12 cellular contexts compared by ENCODE assay signal in genomic region chr12:11732023-11732422, GRCh38.
A peak's percentile ranks its signal among the peaks of the same experiment; 100 is the strongest.
DNase-seq lines count a peak whose midpoint lies in the region; ATAC-seq and TF ChIP-seq lines count a peak whose summit lies in the region.
"Had no signal": no experiment of that assay in that cellular context is flagged by ENCODE, and none has a peak within 500 bp of the region (broad histone marks: within the 10 kb centered on the region; RNA-seq: fewer than 3 reads in every experiment).

No MANE protein-coding gene starts in this region.

- peak; percentile 6 to 32 for ATAC-seq in activated T-cell treated with anti-CD3 and anti-CD28 coated beads, Interleukin-2, amount 50 U/mL, for 4 hours
- no peak for ATAC-seq in mucosa of descending colon

- peaks cover 76% of the 10 kb centered on the region for H3K4me1 Mint-ChIP-seq in activated T-cell treated with anti-CD3 and anti-CD28 coated beads, Interleukin-2, amount 50 U/mL, for 4 hours (ENCODE audit: low read depth)
- peaks cover 10% of the 10 kb centered on the region for H3K4me1 Mint-ChIP-seq in type B pancreatic cell (ENCODE audit: unreplicated experiment)

- H3K36me3 ChIP-seq in esophagus muscularis mucosa (peaks cover 0 to 4% (median 0%) of the 10 kb centered on the region in 4 donors), mucosa of descending colon (ENCODE audit: low read depth) (peaks cover 5% of the 10 kb centered on the region)
- H3K36me3 ChIP-seq: HAP-1 had no signal

- 93% methylated on average over 5 of the region's 5 CpGs for WGBS in esophagus muscularis mucosa

- intact Hi-C loops in esophagus muscularis mucosa (cut with DNase I), result no loop called here
- intact Hi-C loops in mucosa of descending colon (cut with DNase I, micrococcal nuclease), result no loop called here

- H3K36me3 Mint-ChIP-seq in activated T-cell treated with anti-CD3 and anti-CD28 coated beads, Interleukin-2, amount 50 U/mL, for 4 hours (ENCODE audit: insufficient read depth), result peaks cover 12% of the 10 kb centered on the region
- H3K36me3 Mint-ChIP-seq in type B pancreatic cell, result peaks cover 37% of the 10 kb centered on the region

- H3K27ac Mint-ChIP-seq in type B pancreatic cell, result peak overlapping the region; percentile 95

- H3K27me3 ChIP-seq in esophagus muscularis mucosa, result no peaks in the 10 kb centered on the region

- no peaks in the 10 kb centered on the region for H3K27me3 Mint-ChIP-seq in activated T-cell treated with anti-CD3 and anti-CD28 coated beads, Interleukin-2, amount 50 U/mL, for 4 hours (ENCODE audit: low read depth)
- no peaks in the 10 kb centered on the region for H3K27me3 Mint-ChIP-seq in type B pancreatic cell

- H3K9me3 Mint-ChIP-seq in activated T-cell treated with anti-CD3 and anti-CD28 coated beads, Interleukin-2, amount 50 U/mL, for 4 hours, result no peaks in the 10 kb centered on the region
- peaks cover 9% of the 10 kb centered on the region for H3K9me3 Mint-ChIP-seq in type B pancreatic cell

- no peak overlapping the region for H3K4me3 ChIP-seq in esophagus muscularis mucosa
- no peak overlapping the region for H3K4me3 ChIP-seq in mucosa of descending colon
- H3K4me3 ChIP-seq: HAP-1 had no signal

- TF ChIP-seq POLR2A in esophagus muscularis mucosa (IDR thresholded peaks at IDR 0.05; ENCODE audit: low read depth), result no peak

- H3K9me3 ChIP-seq in esophagus muscularis mucosa, result no peaks in the 10 kb centered on the region
- no peaks in the 10 kb centered on the region for H3K9me3 ChIP-seq in mucosa of descending colon
- H3K9me3 ChIP-seq: HAP-1 had no signal

- TF ChIP-seq EP300 in esophagus muscularis mucosa (IDR thresholded peaks at IDR 0.05), result no peak

- H3K4me3 Mint-ChIP-seq in activated T-cell treated with anti-CD3 and anti-CD28 coated beads, Interleukin-2, amount 50 U/mL, for 4 hours, result peak overlapping the region; percentile 39
- no peak overlapping the region for H3K4me3 Mint-ChIP-seq in type B pancreatic cell

- TF ChIP-seq CTCF in esophagus muscularis mucosa (IDR thresholded peaks at IDR 0.05) (no peak), type B pancreatic cell (conservative IDR thresholded peaks at IDR 0.05) (no peak), mucosa of descending colon (IDR thresholded peaks at IDR 0.05) (no peak)

- DNase-seq in activated T-cell treated with anti-CD3 and anti-CD28 coated beads, Interleukin-2, amount 50 U/mL, for 4 hours, result no peak
- DNase-seq in activated T-cell treated with anti-CD3 and anti-CD28 coated beads, Interleukin-2, amount 50 U/mL, for 1 hour, result no peak
- DNase-seq in RPMI8226 (peak; percentile 48), esophagus muscularis mucosa (ENCODE audit: extremely low spot score) (no peak), type B pancreatic cell (ENCODE audit: extremely low spot score, unreplicated experiment) (no peak), T1000 (lab: John Stamatoyannopoulos, UW) (no peak), kidney glomerular epithelial cell (lab: John Stamatoyannopoulos, UW) (no peak), mucosa of descending colon (no peak)
- DNase-seq: midbrain, NCI-H69 had no signal

- H3K4me1 ChIP-seq in esophagus muscularis mucosa (peaks cover 8 to 58% (median 54%) of the 10 kb centered on the region in 4 donors), mucosa of descending colon (ENCODE audit: low read depth) (peaks cover 42% of the 10 kb centered on the region)
- H3K4me1 ChIP-seq: HAP-1 had no signal

- H3K27ac ChIP-seq in esophagus muscularis mucosa (replicated peaks in 1 of 4), result peak overlapping the region; percentile 45 to 76 (median 64)
- H3K27ac ChIP-seq: VCaP had no signal
